ENCODE assay signal across 19 cellular contexts in genomic region chr10:101645659-101646058, GRCh38. TPM values are rescaled to one million over a fixed set of nuclear protein-coding genes. Genes with fewer than 3 reads are reported as not detected.
DNase-seq lines count a peak whose midpoint lies in the region; ATAC-seq, FAIRE-seq and TF ChIP-seq lines count a peak whose summit lies in the region.
"Had no signal": no experiment of that assay in that cellular context is flagged by ENCODE, and none has a peak within 500 bp of the region (broad histone marks: within the 10 kb centered on the region; RNA-seq: fewer than 3 reads in every experiment).

No MANE protein-coding gene starts in this region.

- H3K27me3 ChIP-seq in CD4-positive, CD25-positive, alpha-beta regulatory T cell (ENCODE audit: control insufficient read depth, insufficient read depth, low read length) = no peaks in the 10 kb centered on the region
- H3K27me3 ChIP-seq in CD8-positive, alpha-beta memory T cell (ENCODE audit: insufficient read depth, low read length, poor library complexity, severe bottlenecking) = no peaks in the 10 kb centered on the region
- H3K27me3 ChIP-seq in H1 (replicated peaks in 1 of 4; ENCODE audit: control insufficient read depth in 3 of 4, extremely low read depth in 1 of 4, insufficient read depth in 3 of 4, low read length in 3 of 4) = no peaks in the 10 kb centered on the region
- peaks cover 0 to 82% (median 0%) of the 10 kb centered on the region in 3 experiments for H3K27me3 ChIP-seq in neuronal stem cell (ENCODE audit: control insufficient read depth in 3 of 3, insufficient read depth in 3 of 3, low read depth in 1 of 3, low read length in 3 of 3)
- H3K27me3 ChIP-seq: BLaER1 treated with 17β-estradiol and CSF1 and Interleukin-3, amounts not matched to agents 10 nM and 100 nM had no signal

- 92% methylated on average over 1 of the region's 1 CpG; no CpG with 5 or more reads in 1 of the 2 experiments for WGBS in H1 (ENCODE audit: extremely low coverage in 1 of 2, insufficient coverage in 1 of 2, insufficient read length in 1 of 2, insufficient replicate concordance in 2 of 2, low coverage in 1 of 2, low lambda C conversion rate in 2 of 2, missing lambda C conversion rate in 1 of 2), 2 experiments
- no CpG with 5 or more reads among the region's 1 CpG for WGBS in neuronal stem cell (ENCODE audit: extremely low coverage in 2 of 2, insufficient read length in 2 of 2, insufficient replicate concordance in 1 of 2), 2 donors

- no peak overlapping the region for H3K56ac ChIP-seq in H1 (replicated peaks; ENCODE audit: insufficient read length, low read depth, low read length)

- no peak for DNase-seq in CD4-positive, CD25-positive, alpha-beta regulatory T cell
- no peak for DNase-seq in CD8-positive, alpha-beta memory T cell
- DNase-seq in H1 (ENCODE audit: low read depth in 1 of 2, low spot score in 2 of 2) (no peak), neuronal stem cell (ENCODE audit: low spot score) (no peak), KG1 (lab: John Stamatoyannopoulos, UW) (no peak), HuH-7 (ENCODE audit: low spot score) (no peak)
- no peak for DNase-seq in activated CD4-positive, alpha-beta T cell treated with anti-CD3 and anti-CD28 coated beads for 4 hours
- DNase-seq: DMS79 treated with DMSO at 0.1 percent for 48 hours, HFFc6, Karpas-422, NCI-H1417 treated with DMSO at 0.1 percent for 48 hours, NCI-H187 treated with DMSO at 0.1 percent for 48 hours, NCI-H226, NCI-H524 treated with DMSO at 0.1 percent for 48 hours, PC-9, SIG-M5 had no signal

- H3K18ac ChIP-seq in H1 (ENCODE audit: extremely low read depth, low read length) (peak overlapping the region; percentile 95; the same call in 1 of the 2 replicates), neuronal stem cell (ENCODE audit: low read length) (no peak overlapping the region)

- CTCF ChIA-PET in CD8-positive, alpha-beta memory T cell (lab: Charles Lee) = no interaction called here
- CTCF ChIA-PET in H1 (lab: Charles Lee; ENCODE audit: partially characterized antibody) = interaction anchor here (1.3 to 1.8 kb wide), 3 partner anchors 28 to 135 kb away, joined by 3 to 4 read pairs (median 3); no protein-coding TSS in a partner anchor

- H3K4me2 ChIP-seq in H1 (ENCODE audit: insufficient read depth in 1 of 2, low read depth in 2 of 2, low read length in 2 of 2) = no peak overlapping the region
- no peak overlapping the region for H3K4me2 ChIP-seq in neuronal stem cell (ENCODE audit: insufficient read depth, low read length, poor library complexity, severe bottlenecking)
- H3K4me2 ChIP-seq: BLaER1 treated with 17β-estradiol and CSF1 and Interleukin-3, amounts not matched to agents 10 nM and 100 nM; PC-9 had no signal

- peaks cover 27% of the 10 kb centered on the region for H3K36me3 Mint-ChIP-seq in CD4-positive, CD25-positive, alpha-beta regulatory T cell
- H3K36me3 Mint-ChIP-seq in CD8-positive, alpha-beta memory T cell = peaks cover 0 to 77% (median 4%) of the 10 kb centered on the region in 3 donors

- H2BK5ac ChIP-seq in H1 (ENCODE audit: low read depth, low read length) (peak overlapping the region; percentile 62; the same call in 1 of the 2 replicates), neuronal stem cell (ENCODE audit: low read length) (peak overlapping the region; percentile 8)

- H4K8ac ChIP-seq in H1 (ENCODE audit: extremely low read depth, insufficient read depth, low read length) (no peak overlapping the region), neuronal stem cell (ENCODE audit: low read depth, low read length) (no peak overlapping the region)

- no peaks in the 10 kb centered on the region for H3K9me3 Mint-ChIP-seq in CD4-positive, CD25-positive, alpha-beta regulatory T cell
- H3K9me3 Mint-ChIP-seq in CD8-positive, alpha-beta memory T cell = no peaks in the 10 kb centered on the region
- H3K9me3 Mint-ChIP-seq: HFFc6 had no signal

- no peak for ATAC-seq in CD4-positive, CD25-positive, alpha-beta regulatory T cell (ENCODE audit: low read depth in 2 of 2)

- TF ChIP-seq POLR2A in H1 (IDR thresholded peaks at IDR 0.05; ENCODE audit: control extremely low read depth in 1 of 2, low read depth in 2 of 2, low read length in 2 of 2) = no peak

- H2AFZ ChIP-seq in H1 (ENCODE audit: low read length) (no peak overlapping the region), neuronal stem cell (ENCODE audit: low read length) (no peak overlapping the region)
- H2AFZ ChIP-seq: PC-9 had no signal

- no peak for TF ChIP-seq EP300 in H1 (IDR thresholded peaks at IDR 0.05; ENCODE audit: borderline replicate concordance in 1 of 2, low read depth in 2 of 2, low read length in 2 of 2)

- H3K23ac ChIP-seq in H1 (ENCODE audit: insufficient read length) (no peak overlapping the region), neuronal stem cell (ENCODE audit: low read depth, low read length, poor library complexity) (no peak overlapping the region)

- no peaks in the 10 kb centered on the region for H4K20me1 ChIP-seq in H1 (replicated peaks in 1 of 2; ENCODE audit: control insufficient read depth in 1 of 2, insufficient read depth in 2 of 2, low read length in 2 of 2)

- H2BK12ac ChIP-seq in H1 (ENCODE audit: low read depth, low read length) (peak overlapping the region; percentile 80; the same call in 1 of the 2 replicates), neuronal stem cell (ENCODE audit: low read length) (no peak overlapping the region)

- H4K5ac ChIP-seq in H1 (ENCODE audit: insufficient read length, low read depth, low read length) = no peak overlapping the region

- no peak for FAIRE-seq in H1 (lab: Jason Lieb, UNC)
- FAIRE-seq: H54 had no signal

- no peak overlapping the region for H4K91ac ChIP-seq in H1 (replicated peaks; ENCODE audit: insufficient read length, low read length)
- no peak overlapping the region for H4K91ac ChIP-seq in neuronal stem cell (ENCODE audit: low read depth, low read length, poor library complexity)

- H3K4me1 ChIP-seq in CD4-positive, CD25-positive, alpha-beta regulatory T cell (ENCODE audit: control insufficient read depth, insufficient read depth, low read length, poor library complexity, severe bottlenecking) = no peaks in the 10 kb centered on the region
- no peaks in the 10 kb centered on the region for H3K4me1 ChIP-seq in CD8-positive, alpha-beta memory T cell (ENCODE audit: insufficient read depth, low read length)
- H3K4me1 ChIP-seq in H1 (replicated peaks in 1 of 4; ENCODE audit: control insufficient read depth in 3 of 4, insufficient read depth in 4 of 4, low read length in 3 of 4) = peaks cover 16 to 31% (median 24%) of the 10 kb centered on the region in 4 experiments
- peaks cover 15 to 35% of the 10 kb centered on the region in 2 donors for H3K4me1 ChIP-seq in neuronal stem cell (ENCODE audit: control insufficient read depth in 2 of 2, insufficient read depth in 1 of 2, low read depth in 1 of 2, low read length in 2 of 2)
- H3K4me1 ChIP-seq: BLaER1 treated with 17β-estradiol and CSF1 and Interleukin-3, amounts not matched to agents 10 nM and 100 nM had no signal

- H3K9ac ChIP-seq in H1 (replicated peaks in 1 of 4; ENCODE audit: extremely low read depth in 1 of 4, low read depth in 3 of 4, low read length in 3 of 4) (no peak overlapping the region), neuronal stem cell (ENCODE audit: low read depth, low read length, poor library complexity) (no peak overlapping the region)
- H3K9ac ChIP-seq: BLaER1 treated with 17β-estradiol and CSF1 and Interleukin-3, amounts not matched to agents 10 nM and 100 nM had no signal

- peak overlapping the region; percentile 43 for H2BK20ac ChIP-seq in H1 (ENCODE audit: low read length)

- no peak for TF ChIP-seq CTCF in H1 (IDR thresholded peaks at IDR 0.05; ENCODE audit: control extremely low read depth in 1 of 3, insufficient read depth in 1 of 3, low read depth in 1 of 3, low read length in 3 of 3)

- H2BK120ac ChIP-seq in H1 (replicated peaks; ENCODE audit: low read depth, low read length) (no peak overlapping the region), neuronal stem cell (ENCODE audit: low read depth, low read length) (no peak overlapping the region)

- H3K23me2 ChIP-seq in H1 (ENCODE audit: low read depth, low read length) = no peaks in the 10 kb centered on the region

- no peak overlapping the region for H3K14ac ChIP-seq in H1 (ENCODE audit: insufficient read length)
- H3K14ac ChIP-seq in neuronal stem cell (ENCODE audit: low read length) = no peak overlapping the region

- peak overlapping the region; percentile 14 to 67 (median 52) for H3K27ac Mint-ChIP-seq in CD4-positive, CD25-positive, alpha-beta regulatory T cell
- H3K27ac Mint-ChIP-seq in CD8-positive, alpha-beta memory T cell = peak overlapping the region in 6 of 8 donors; percentile 27 to 79 (median 51)
- H3K27ac Mint-ChIP-seq: HFFc6 had no signal

- no peaks in the 10 kb centered on the region for H3K9me3 ChIP-seq in CD4-positive, CD25-positive, alpha-beta regulatory T cell (ENCODE audit: control insufficient read depth in 2 of 2, low read length in 2 of 2)
- no peaks in the 10 kb centered on the region for H3K9me3 ChIP-seq in CD8-positive, alpha-beta memory T cell (ENCODE audit: low read length)
- no peaks in the 10 kb centered on the region for H3K9me3 ChIP-seq in H1 (ENCODE audit: insufficient read depth in 2 of 2, low read depth in 1 of 2, low read length in 1 of 2)
- H3K9me3 ChIP-seq in neuronal stem cell (replicated peaks in 1 of 2; ENCODE audit: control insufficient read depth in 2 of 2, insufficient read depth in 1 of 2, low read depth in 1 of 2, low read length in 2 of 2) = no peaks in the 10 kb centered on the region
- H3K9me3 ChIP-seq: BLaER1 treated with 17β-estradiol and CSF1 and Interleukin-3, amounts not matched to agents 10 nM and 100 nM had no signal

- H3K79me1 ChIP-seq in H1 (ENCODE audit: low read depth, low read length) = no peaks in the 10 kb centered on the region; the same call in 1 of the 2 replicates
- no peaks in the 10 kb centered on the region for H3K79me1 ChIP-seq in neuronal stem cell (ENCODE audit: low read depth, low read length)

- H3K79me2 ChIP-seq in H1 (ENCODE audit: control insufficient read depth in 1 of 2, insufficient read depth in 2 of 2, low read length in 2 of 2) = no peaks in the 10 kb centered on the region

- H3K27ac ChIP-seq in CD4-positive, CD25-positive, alpha-beta regulatory T cell (ENCODE audit: insufficient read depth, low read length, poor library complexity, severe bottlenecking) = no peak overlapping the region
- H3K27ac ChIP-seq in CD8-positive, alpha-beta memory T cell (ENCODE audit: low read depth, low read length) = no peak overlapping the region
- H3K27ac ChIP-seq in H1 (ENCODE audit: low read depth, low read length) (no peak overlapping the region; the same call in 1 of the 2 replicates), neuronal stem cell (replicated peaks; ENCODE audit: low read length) (peak overlapping the region; percentile 94)
- H3K27ac ChIP-seq: BLaER1 treated with 17β-estradiol and CSF1 and Interleukin-3, amounts not matched to agents 10 nM and 100 nM; PC-9; RWPE1 had no signal

- POLR2A ChIA-PET in CD8-positive, alpha-beta memory T cell (lab: Charles Lee) = no interaction called here
- POLR2A ChIA-PET in H1 (lab: Charles Lee; ENCODE audit: partially characterized antibody) = interaction anchor here (0.8 to 1.8 kb wide), 2 partner anchors 9 to 173 kb away, joined by 3 to 4 read pairs; partner anchors contain the start of gene OGA

- peak overlapping the region; percentile 85; the same call in 1 of the 2 replicates for H2BK15ac ChIP-seq in H1 (ENCODE audit: low read length)
- no peak overlapping the region for H2BK15ac ChIP-seq in neuronal stem cell (ENCODE audit: low read length)

- H2AK5ac ChIP-seq in H1 (ENCODE audit: low read depth, low read length) (no peak overlapping the region), neuronal stem cell (ENCODE audit: low read depth, low read length) (no peak overlapping the region)

- H3K36me3 ChIP-seq in CD4-positive, CD25-positive, alpha-beta regulatory T cell (ENCODE audit: control insufficient read depth, insufficient read depth, low read length) = peaks cover 43% of the 10 kb centered on the region
- H3K36me3 ChIP-seq in CD8-positive, alpha-beta memory T cell (ENCODE audit: insufficient read depth, low read length) = no peaks in the 10 kb centered on the region
- H3K36me3 ChIP-seq in H1 (ENCODE audit: control insufficient read depth in 2 of 4, insufficient read depth in 4 of 4, low read length in 3 of 4) (no peaks in the 10 kb centered on the region), neuronal stem cell (replicated peaks in 1 of 2; ENCODE audit: control insufficient read depth in 2 of 2, insufficient read depth in 2 of 2, low read length in 2 of 2) (no peaks in the 10 kb centered on the region)

- H3K4me1 Mint-ChIP-seq in CD4-positive, CD25-positive, alpha-beta regulatory T cell = peaks cover 5 to 45% (median 17%) of the 10 kb centered on the region in 4 donors
- peaks cover 17 to 77% (median 39%) of the 10 kb centered on the region in 3 donors for H3K4me1 Mint-ChIP-seq in CD8-positive, alpha-beta memory T cell

- H3K4ac ChIP-seq in H1 (replicated peaks; ENCODE audit: insufficient read length, low read depth, low read length) (no peak overlapping the region), neuronal stem cell (ENCODE audit: low read length) (no peak overlapping the region)

- H3K4me3 Mint-ChIP-seq in CD4-positive, CD25-positive, alpha-beta regulatory T cell = no peak overlapping the region
- H3K4me3 Mint-ChIP-seq in CD8-positive, alpha-beta memory T cell = no peak overlapping the region
- H3K4me3 Mint-ChIP-seq: HFFc6 had no signal

- no peak for TF ChIP-seq RAD21 in H1 (IDR thresholded peaks at IDR 0.05 in 1 of 2, conservative IDR thresholded peaks at IDR 0.05 in 1 of 2; ENCODE audit: low read depth in 2 of 2, low read length in 2 of 2)

- no peak overlapping the region for H3K4me3 ChIP-seq in CD4-positive, CD25-positive, alpha-beta regulatory T cell (ENCODE audit: low read depth, low read length)
- H3K4me3 ChIP-seq in CD8-positive, alpha-beta memory T cell (ENCODE audit: low read length) = no peak overlapping the region
- H3K4me3 ChIP-seq in H1 (ENCODE audit: extremely low read depth in 1 of 4, insufficient read depth in 2 of 4, low read depth in 3 of 4, low read length in 4 of 4) (no peak overlapping the region), neuronal stem cell (ENCODE audit: low read length in 2 of 2) (no peak overlapping the region)
- H3K4me3 ChIP-seq: BLaER1 treated with 17β-estradiol and CSF1 and Interleukin-3, amounts not matched to agents 10 nM and 100 nM; PC-9 had no signal

- H3K27me3 Mint-ChIP-seq in CD4-positive, CD25-positive, alpha-beta regulatory T cell = no peaks in the 10 kb centered on the region
- peaks cover 0 to 1% of the 10 kb centered on the region in 2 donors for H3K27me3 Mint-ChIP-seq in CD8-positive, alpha-beta memory T cell

RNA-seq across cellular contexts. Expression of gene FBXW4, which starts 49.3 kb away (rescaled TPM):
- total RNA-seq in CD4-positive, CD25-positive, alpha-beta regulatory T cell = 70.9 TPM
- 1 to 10 TPM; 3.5 to 9.0 (median 5.8) TPM for polyA plus RNA-seq in CD4-positive, CD25-positive, alpha-beta regulatory T cell
- 10 to 100 TPM; 44.2 to 54.4 TPM for total RNA-seq in CD8-positive, alpha-beta memory T cell
- polyA plus RNA-seq in CD8-positive, alpha-beta memory T cell = 13.1 TPM
- total RNA-seq in H1 (2021; fragmentation: NEBNext Ultra II Directional; extraction: Animal tissue kit (Norgen Biotek cat#: 25700)) = 29.6 and 32.8 TPM in 2 replicates
- 29.0 and 42.8 TPM in 2 replicates for polyA plus RNA-seq in H1 (2011; rRNA removed)
- 37.8 TPM for polyA plus RNA-seq in H1 (2011; cell fraction: cytosol; rRNA removed)
- 26.7 TPM for polyA plus RNA-seq in H1 (2011; cell fraction: nucleus; rRNA removed)
- 29.6 to 39.3 TPM (median 34.2 TPM) in 4 replicates for polyA plus RNA-seq in H1 (2012, experiment 1 of 2)
- polyA plus RNA-seq in H1 (2012, experiment 2 of 2) = 19.8 TPM
- polyA plus RNA-seq in H1 (2013, experiment 1 of 2) = 13.7 TPM
- 14.1 TPM for polyA plus RNA-seq in H1 (2013, experiment 2 of 2)
- 84.3 and 109 TPM in 2 replicates for polyA minus RNA-seq in H1 (2011; rRNA and poly(A)+ RNA removed)
- polyA minus RNA-seq in H1 (2011; cell fraction: cytosol; rRNA and poly(A)+ RNA removed) = 21.6 TPM
- polyA minus RNA-seq in H1 (2011; cell fraction: nucleus; rRNA and poly(A)+ RNA removed) = 23.5 TPM
- 33.3 TPM for polyA plus RNA-seq in neuronal stem cell (2013, experiment 1 of 2)
- 35.4 TPM for polyA plus RNA-seq in neuronal stem cell (2013, experiment 2 of 2)

RNA-seq across cellular contexts. Expression of gene DPCD, which starts 57.5 kb away (rescaled TPM):
- not detected for total RNA-seq in CD4-positive, CD25-positive, alpha-beta regulatory T cell
- polyA plus RNA-seq in CD4-positive, CD25-positive, alpha-beta regulatory T cell = 1 to 10 TPM in 3 of 4 donors, under 1 TPM in 1; 0.99 to 1.7 (median 1.1) TPM
- total RNA-seq in CD8-positive, alpha-beta memory T cell = 10 to 100 TPM; 21.0 to 22.6 TPM
- polyA plus RNA-seq in CD8-positive, alpha-beta memory T cell = 0.75 TPM
- 18.8 and 21.2 TPM in 2 replicates for total RNA-seq in H1 (2021; fragmentation: NEBNext Ultra II Directional; extraction: Animal tissue kit (Norgen Biotek cat#: 25700))
- polyA plus RNA-seq in H1 (2011; rRNA removed) = 25.2 and 31.4 TPM in 2 replicates
- polyA plus RNA-seq in H1 (2011; cell fraction: cytosol; rRNA removed) = 46.4 TPM
- 19.5 TPM for polyA plus RNA-seq in H1 (2011; cell fraction: nucleus; rRNA removed)
- polyA plus RNA-seq in H1 (2012, experiment 1 of 2) = 31.3 to 40.4 TPM (median 36.3 TPM) in 4 replicates
- 12.0 TPM for polyA plus RNA-seq in H1 (2012, experiment 2 of 2)
- polyA plus RNA-seq in H1 (2013, experiment 1 of 2) = 23.2 TPM
- 25.8 TPM for polyA plus RNA-seq in H1 (2013, experiment 2 of 2)
- 10.9 and 16.1 TPM in 2 replicates for polyA minus RNA-seq in H1 (2011; rRNA and poly(A)+ RNA removed)
- 4.7 TPM for polyA minus RNA-seq in H1 (2011; cell fraction: cytosol; rRNA and poly(A)+ RNA removed)
- 6.5 TPM for polyA minus RNA-seq in H1 (2011; cell fraction: nucleus; rRNA and poly(A)+ RNA removed)
- 39.1 TPM for polyA plus RNA-seq in neuronal stem cell (2013, experiment 1 of 2)
- 37.9 TPM for polyA plus RNA-seq in neuronal stem cell (2013, experiment 2 of 2)

RNA-seq across cellular contexts. Expression of gene POLL, which starts 57.6 kb away (rescaled TPM):
- 21.7 TPM for total RNA-seq in CD4-positive, CD25-positive, alpha-beta regulatory T cell
- 10 to 100 TPM; 12.6 to 16.8 (median 15.0) TPM for polyA plus RNA-seq in CD4-positive, CD25-positive, alpha-beta regulatory T cell
- total RNA-seq in CD8-positive, alpha-beta memory T cell = 10 to 100 TPM; 30.9 to 32.6 TPM
- polyA plus RNA-seq in CD8-positive, alpha-beta memory T cell = 15.9 TPM
- total RNA-seq in H1 (2021; fragmentation: NEBNext Ultra II Directional; extraction: Animal tissue kit (Norgen Biotek cat#: 25700)) = 26.1 and 26.8 TPM in 2 replicates
- 45.9 and 69.5 TPM in 2 replicates for polyA plus RNA-seq in H1 (2011; rRNA removed)
- 40.2 TPM for polyA plus RNA-seq in H1 (2011; cell fraction: cytosol; rRNA removed)
- polyA plus RNA-seq in H1 (2011; cell fraction: nucleus; rRNA removed) = 78.2 TPM
- polyA plus RNA-seq in H1 (2012, experiment 1 of 2) = 22.9 to 29.5 TPM (median 25.5 TPM) in 4 replicates
- 21.8 TPM for polyA plus RNA-seq in H1 (2012, experiment 2 of 2)
- polyA plus RNA-seq in H1 (2013, experiment 1 of 2) = 16.7 TPM
- 14.7 TPM for polyA plus RNA-seq in H1 (2013, experiment 2 of 2)
- 41.7 and 64.6 TPM in 2 replicates for polyA minus RNA-seq in H1 (2011; rRNA and poly(A)+ RNA removed)
- polyA minus RNA-seq in H1 (2011; cell fraction: cytosol; rRNA and poly(A)+ RNA removed) = 26.7 TPM
- 46.5 TPM for polyA minus RNA-seq in H1 (2011; cell fraction: nucleus; rRNA and poly(A)+ RNA removed)
- 16.0 TPM for polyA plus RNA-seq in neuronal stem cell (2013, experiment 1 of 2)
- 15.3 TPM for polyA plus RNA-seq in neuronal stem cell (2013, experiment 2 of 2)

Comparison
In these comparisons a context has a peak if more than half of its experiments do, and no peak if none do; other contexts are left out.
1. RNA of gene DPCD, which starts 57.5 kb away (total RNA-seq): 21.0 to 22.6 TPM in CD8-positive, alpha-beta memory T cell and 18.8 to 21.2 TPM in H1; not detected in CD4-positive, CD25-positive, alpha-beta regulatory T cell (single experiment); every median in the first group is over 10 times any median in the second.